ENCODE assay signal across 27 cellular contexts in the genomic region with DNA sequence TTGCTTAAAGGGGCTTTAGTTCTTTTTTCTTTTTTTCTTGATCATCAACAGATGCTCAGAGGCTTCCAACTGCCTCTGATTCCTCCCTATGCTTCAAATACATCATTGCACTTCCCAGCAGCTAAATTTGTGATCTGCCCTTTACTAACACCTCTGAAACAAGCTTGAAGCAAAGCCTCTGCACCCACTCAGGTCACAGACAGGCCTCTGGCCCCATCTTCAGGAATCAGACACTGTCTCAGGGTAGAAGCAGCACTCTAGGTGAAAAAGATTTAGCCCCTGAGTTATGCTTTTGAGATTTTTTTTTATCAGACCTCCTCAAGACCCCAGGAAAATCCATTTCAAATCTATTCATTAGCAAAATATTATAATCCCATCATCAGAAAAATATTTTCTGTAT.
DNase-seq lines count a peak whose midpoint lies in the region; ATAC-seq, FAIRE-seq and TF ChIP-seq lines count a peak whose summit lies in the region.
"Had no signal": no experiment of that assay in that cellular context is flagged by ENCODE, and none has a peak within 500 bp of the region (broad histone marks: within the 10 kb centered on the region; RNA-seq: fewer than 3 reads in every experiment).

No MANE protein-coding gene starts in this region.

- TF ChIP-seq POLR2A in endothelial cell of umbilical vein (IDR thresholded peaks at IDR 0.05; ENCODE audit: low read depth, low read length): no peak

- peaks cover 22% of the 10 kb centered on the region for H3K4me1 ChIP-seq in endothelial cell of umbilical vein (ENCODE audit: control insufficient read depth, extremely low read depth, insufficient read depth, low read length)
- H3K4me1 ChIP-seq in effector memory CD4-positive, alpha-beta T cell (ENCODE audit: control insufficient read depth, insufficient read depth, low read length, poor library complexity, severe bottlenecking): no peaks in the 10 kb centered on the region
- H3K4me1 ChIP-seq: colonic mucosa, left lung, Peyer's patch had no signal

- peak overlapping the region; percentile 45 for H3K27ac Mint-ChIP-seq in progenitor cell of endocrine pancreas
- no peak overlapping the region for H3K27ac Mint-ChIP-seq in activated T-helper 2 cell treated with anti-CD3 and anti-CD28 coated beads, Interferon-gamma antibody, Interleukin-2, Interleukin-4, amounts not matched to agents 10 μg/mL and 5 μg/mL and 100 μg/mL, durations not matched to agents 14 hours and 24 hours and 36 hours
- H3K27ac Mint-ChIP-seq: activated naive CD4-positive, alpha-beta T cell treated with anti-CD3 and anti-CD28 coated beads, Interleukin-2, amount 10 ng/mL, durations not matched to agents 7 days and 5 days; effector memory CD8-positive, alpha-beta T cell; T-cell had no signal

- H3K9me3 Mint-ChIP-seq in progenitor cell of endocrine pancreas (ENCODE audit: low read depth): no peaks in the 10 kb centered on the region
- H3K9me3 Mint-ChIP-seq in activated T-helper 2 cell treated with anti-CD3 and anti-CD28 coated beads, Interferon-gamma antibody, Interleukin-2, Interleukin-4, amounts not matched to agents 10 μg/mL and 5 μg/mL and 100 μg/mL, durations not matched to agents 14 hours and 24 hours and 36 hours: no peaks in the 10 kb centered on the region
- H3K9me3 Mint-ChIP-seq: activated naive CD4-positive, alpha-beta T cell treated with anti-CD3 and anti-CD28 coated beads, Interleukin-2, amount 10 ng/mL, durations not matched to agents 7 days and 5 days; effector memory CD8-positive, alpha-beta T cell; T-cell had no signal

- no TSS peak for BruUV-seq in endothelial cell of umbilical vein (replicated peaks; lab: Mats Ljungman, UMichigan)

- H4K20me1 ChIP-seq in endothelial cell of umbilical vein (replicated peaks; ENCODE audit: control insufficient read depth, extremely low read depth, insufficient read depth, low read length): no peaks in the 10 kb centered on the region

- no peaks in the 10 kb centered on the region for H3K9me3 ChIP-seq in endothelial cell of umbilical vein (replicated peaks; ENCODE audit: control insufficient read depth, insufficient read depth, low read length)
- no peaks in the 10 kb centered on the region for H3K9me3 ChIP-seq in effector memory CD4-positive, alpha-beta T cell (ENCODE audit: control insufficient read depth, low read length)
- H3K9me3 ChIP-seq: colonic mucosa, left lung, Peyer's patch, tibial nerve had no signal

- ATAC-seq in GM19324 (IDR thresholded peaks at IDR 0.05; ENCODE audit: low FRiP score, unreplicated experiment): no peak
- ATAC-seq: activated CD4-positive, CD25-positive, alpha-beta regulatory T cell treated with anti-CD3 and anti-CD28 coated beads, Interleukin-2, amount 50 U/mL, for 24 hours; effector memory CD8-positive, alpha-beta T cell; esophagus mucosa; GM12878; left lung; T-cell had no signal

- no peak for DNase-seq in BJ (ENCODE audit: low read depth)
- DNase-seq in M059J (ENCODE audit: low read depth): peak; percentile 57
- DNase-seq in endothelial cell of umbilical vein (ENCODE audit: low read depth, low spot score): no peak
- DNase-seq in progenitor cell of endocrine pancreas (ENCODE audit: low spot score, unreplicated experiment): no peak
- no peak for DNase-seq in effector memory CD4-positive, alpha-beta T cell
- no peak for DNase-seq in activated T-helper 2 cell treated with anti-CD3 and anti-CD28 coated beads, Interferon-gamma antibody, Interleukin-2, Interleukin-4, amounts not matched to agents 10 μg/mL and 5 μg/mL and 100 μg/mL, durations not matched to agents 14 hours and 24 hours and 36 hours (ENCODE audit: low spot score)
- DNase-seq: ACHN; activated CD4-positive, alpha-beta T cell treated with anti-CD3 and anti-CD28 coated beads, Interleukin-2, amount 50 U/mL, for 48 hours; activated naive CD4-positive, alpha-beta T cell treated with anti-CD3 and anti-CD28 coated beads, Interleukin-2, amount 10 ng/mL, durations not matched to agents 7 days and 5 days; C1 segment of cervical spinal cord; colonic mucosa; COR-L47; effector memory CD8-positive, alpha-beta T cell; left lung; mesendoderm; NCI-H2029 treated with DMSO at 0.1 percent for 48 hours; NCI-H526 treated with DMSO at 0.1 percent for 48 hours; Peyer's patch; small intestine; stimulated activated CD4-positive, alpha-beta T cell treated with anti-CD3 and anti-CD28 coated beads, Interleukin-2, amount 100 ng/mL, for 24 hours; T-cell had no signal

- dilution Hi-C loops in endothelial cell of umbilical vein (cut with MboI; ENCODE audit: extremely low pct_ligation_motif_present, low sequenced_read_pairs): no loop called here

- peaks cover 7% of the 10 kb centered on the region for H3K27me3 Mint-ChIP-seq in progenitor cell of endocrine pancreas
- H3K27me3 Mint-ChIP-seq in activated T-helper 2 cell treated with anti-CD3 and anti-CD28 coated beads, Interferon-gamma antibody, Interleukin-2, Interleukin-4, amounts not matched to agents 10 μg/mL and 5 μg/mL and 100 μg/mL, durations not matched to agents 14 hours and 24 hours and 36 hours (ENCODE audit: low read depth): peaks cover 3% of the 10 kb centered on the region

- no peak overlapping the region for H3K27ac ChIP-seq in endothelial cell of umbilical vein (ENCODE audit: insufficient read depth, low read depth, low read length)
- no peak overlapping the region for H3K27ac ChIP-seq in effector memory CD4-positive, alpha-beta T cell (ENCODE audit: insufficient read depth, low read length, poor library complexity, severe bottlenecking)
- H3K27ac ChIP-seq: colonic mucosa, left lung, Peyer's patch, tibial nerve had no signal

- H3K36me3 ChIP-seq in BJ (ENCODE audit: control insufficient read depth, insufficient read depth, low read length) (no peaks in the 10 kb centered on the region), endothelial cell of umbilical vein (ENCODE audit: control insufficient read depth in 2 of 2, extremely low read depth in 1 of 2, insufficient read depth in 2 of 2, low read length in 2 of 2) (no peaks in the 10 kb centered on the region)
- H3K36me3 ChIP-seq in effector memory CD4-positive, alpha-beta T cell (ENCODE audit: control insufficient read depth, insufficient read depth, low read length): no peaks in the 10 kb centered on the region
- H3K36me3 ChIP-seq: colonic mucosa, left lung had no signal

- H3K4me1 Mint-ChIP-seq in progenitor cell of endocrine pancreas (ENCODE audit: low read depth): peaks cover 4% of the 10 kb centered on the region
- no peaks in the 10 kb centered on the region for H3K4me1 Mint-ChIP-seq in activated T-helper 2 cell treated with anti-CD3 and anti-CD28 coated beads, Interferon-gamma antibody, Interleukin-2, Interleukin-4, amounts not matched to agents 10 μg/mL and 5 μg/mL and 100 μg/mL, durations not matched to agents 14 hours and 24 hours and 36 hours (ENCODE audit: low read depth)
- H3K4me1 Mint-ChIP-seq: activated naive CD4-positive, alpha-beta T cell treated with anti-CD3 and anti-CD28 coated beads, Interleukin-2, amount 10 ng/mL, durations not matched to agents 7 days and 5 days; T-cell had no signal

- no peaks in the 10 kb centered on the region for H3K27me3 ChIP-seq in BJ (ENCODE audit: control insufficient read depth, insufficient read depth, low read length)
- no peaks in the 10 kb centered on the region for H3K27me3 ChIP-seq in endothelial cell of umbilical vein (ENCODE audit: control insufficient read depth in 2 of 2, insufficient read depth in 2 of 2, low read length in 2 of 2)
- H3K27me3 ChIP-seq in effector memory CD4-positive, alpha-beta T cell (replicated peaks; ENCODE audit: control insufficient read depth, insufficient read depth, low read length, poor library complexity, severe bottlenecking): no peaks in the 10 kb centered on the region
- H3K27me3 ChIP-seq: colonic mucosa, left lung, Peyer's patch, tibial nerve had no signal

- no peaks in the 10 kb centered on the region for H3K9me1 ChIP-seq in endothelial cell of umbilical vein (replicated peaks; ENCODE audit: control insufficient read depth, extremely low read depth, insufficient read depth, low read length)

- FAIRE-seq in endothelial cell of umbilical vein (lab: Jason Lieb, UNC): no peak
- FAIRE-seq: bronchial epithelial cell, GM12878, small intestine had no signal

- H3K4me3 ChIP-seq in BJ (ENCODE audit: low read depth, low read length): no peak overlapping the region
- H3K4me3 ChIP-seq in endothelial cell of umbilical vein (replicated peaks in 1 of 3; ENCODE audit: insufficient read depth in 1 of 3, low read depth in 1 of 3, low read length in 3 of 3): no peak overlapping the region
- no peak overlapping the region for H3K4me3 ChIP-seq in effector memory CD4-positive, alpha-beta T cell (ENCODE audit: insufficient read depth, low read depth, low read length, poor library complexity, severe bottlenecking)
- H3K4me3 ChIP-seq: colonic mucosa, GM12878, left lung, Peyer's patch, tibial nerve had no signal

- no peak overlapping the region for H3K4me3 Mint-ChIP-seq in progenitor cell of endocrine pancreas (ENCODE audit: low read depth)
- H3K4me3 Mint-ChIP-seq in activated T-helper 2 cell treated with anti-CD3 and anti-CD28 coated beads, Interferon-gamma antibody, Interleukin-2, Interleukin-4, amounts not matched to agents 10 μg/mL and 5 μg/mL and 100 μg/mL, durations not matched to agents 14 hours and 24 hours and 36 hours (ENCODE audit: low read depth): no peak overlapping the region
- H3K4me3 Mint-ChIP-seq: activated naive CD4-positive, alpha-beta T cell treated with anti-CD3 and anti-CD28 coated beads, Interleukin-2, amount 10 ng/mL, durations not matched to agents 7 days and 5 days; effector memory CD8-positive, alpha-beta T cell; T-cell had no signal

- 0 out of 2 replicates have a peak, but pooled peaks have one; percentile 2 for TF ChIP-seq CTCF in BJ (IDR thresholded peaks at IDR 0.05; ENCODE audit: insufficient read depth, low read depth, low read length)
- TF ChIP-seq CTCF in endothelial cell of umbilical vein (IDR thresholded peaks at IDR 0.05; ENCODE audit: extremely low read depth in 1 of 2, insufficient read depth in 1 of 2, low read depth in 1 of 2, low read length in 2 of 2): no peak
- no peak for TF ChIP-seq CTCF in progenitor cell of endocrine pancreas (IDR thresholded peaks at IDR 0.05; ENCODE audit: unreplicated experiment)

- no peak overlapping the region for H3K9ac ChIP-seq in endothelial cell of umbilical vein (replicated peaks; ENCODE audit: extremely low read depth, insufficient read depth, low read length)

- intact Hi-C loops in endothelial cell of umbilical vein (cut with micrococcal nuclease): loop anchor here (10.0 kb wide), 1 partner anchor 90 kb away; no protein-coding TSS in a partner anchor
- intact Hi-C loops in activated T-helper 2 cell treated with anti-CD3 and anti-CD28 coated beads, Interferon-gamma antibody, Interleukin-2, Interleukin-4, amounts not matched to agents 10 μg/mL and 5 μg/mL and 100 μg/mL, durations not matched to agents 14 hours and 24 hours and 36 hours (cut with micrococcal nuclease): no loop called here

- POLR2A ChIA-PET in BJ (lab: Charles Lee) (interaction anchor here (0.6 to 0.7 kb wide), 2 partner anchors 92 to 647 kb away, joined by 3 read pairs; no protein-coding TSS in a partner anchor), endothelial cell of umbilical vein (lab: Charles Lee) (no interaction called here)

- no peaks in the 10 kb centered on the region for H3K79me2 ChIP-seq in endothelial cell of umbilical vein (ENCODE audit: control insufficient read depth, insufficient read depth, low read length)

- CTCF ChIA-PET in BJ (lab: Yijun Ruan, JAX): interaction anchor here (1.4 to 5.1 kb wide), 2 partner anchors 23 to 26 kb away, joined by 3 to 25 read pairs; no protein-coding TSS in a partner anchor
- CTCF ChIA-PET in endothelial cell of umbilical vein (lab: Charles Lee): interaction anchor here (2.3 kb wide), 1 partner anchor 23 kb away, joined by 21 read pairs; no protein-coding TSS in a partner anchor

- no peaks in the 10 kb centered on the region for H3K36me3 Mint-ChIP-seq in progenitor cell of endocrine pancreas (ENCODE audit: insufficient read depth)
- H3K36me3 Mint-ChIP-seq in activated T-helper 2 cell treated with anti-CD3 and anti-CD28 coated beads, Interferon-gamma antibody, Interleukin-2, Interleukin-4, amounts not matched to agents 10 μg/mL and 5 μg/mL and 100 μg/mL, durations not matched to agents 14 hours and 24 hours and 36 hours (ENCODE audit: low read depth): no peaks in the 10 kb centered on the region
- H3K36me3 Mint-ChIP-seq: activated naive CD4-positive, alpha-beta T cell treated with anti-CD3 and anti-CD28 coated beads, Interleukin-2, amount 10 ng/mL, durations not matched to agents 7 days and 5 days; T-cell had no signal

- H3K4me2 ChIP-seq in endothelial cell of umbilical vein (ENCODE audit: insufficient read depth, low read length): peak overlapping the region; percentile 31

- no peak overlapping the region for H2AFZ ChIP-seq in endothelial cell of umbilical vein (ENCODE audit: low read depth, low read length)
